In the genomic region with DNA sequence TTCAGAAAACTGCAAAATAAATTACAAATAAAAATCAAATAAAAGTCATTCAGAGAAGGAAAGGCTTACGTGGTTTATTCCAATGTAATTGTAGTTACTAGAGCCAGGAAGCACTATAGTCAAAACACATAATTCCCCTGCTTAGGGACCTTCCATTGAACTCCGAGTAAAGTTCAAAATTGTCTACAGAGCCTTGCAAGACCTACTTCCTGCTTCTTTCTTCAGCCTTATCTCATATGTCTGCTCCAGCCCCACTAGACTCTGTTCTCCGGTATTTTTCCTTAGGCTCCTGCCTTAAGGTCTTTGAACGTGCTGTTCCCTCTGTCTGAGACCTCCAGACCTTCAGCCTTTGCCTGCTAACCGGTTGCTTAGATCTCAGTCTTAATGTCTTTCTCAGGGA, we compare ENCODE assay signal across 25 cellular contexts.
A peak's percentile ranks its signal among the peaks of the same experiment; 100 is the strongest.
DNase-seq lines count a peak whose midpoint lies in the region; ATAC-seq, FAIRE-seq and TF ChIP-seq lines count a peak whose summit lies in the region.
"Had no signal": no experiment of that assay in that cellular context is flagged by ENCODE, and none has a peak within 500 bp of the region (broad histone marks: within the 10 kb centered on the region; RNA-seq: fewer than 3 reads in every experiment).

No MANE protein-coding gene starts in this region.

- 90% methylated on average over 5 of the region's 5 CpGs; no CpG with 5 or more reads in 1 of the 2 experiments for whole genome bisulfite sequencing in H1 (ENCODE audit: extremely low coverage in 1 of 2, insufficient coverage in 1 of 2, insufficient read length in 1 of 2, insufficient replicate concordance in 2 of 2, low coverage in 1 of 2, low lambda C conversion rate in 2 of 2, missing lambda C conversion rate in 1 of 2), 2 experiments
- 35% methylated on average over 5 of the region's 5 CpGs for WGBS in right lobe of liver (ENCODE audit: insufficient coverage, low coverage, low lambda C conversion rate, missing lambda C conversion rate)
- WGBS in small intestine, 3 donors, result 20 to 39% (median 28%) methylated on average over 5 of the region's 5 CpGs
- WGBS in prostate gland, result 28% methylated on average over 5 of the region's 5 CpGs

- peaks cover 0 to 3% (median under 1%) of the 10 kb centered on the region in 4 experiments; a peak in 2 of 7 replicates for H3K4me1 ChIP-seq in H1 (replicated peaks in 1 of 4; ENCODE audit: control insufficient read depth in 3 of 4, insufficient read depth in 4 of 4, low read length in 3 of 4)
- H3K4me1 ChIP-seq in right lobe of liver, result no peaks in the 10 kb centered on the region
- no peaks in the 10 kb centered on the region for H3K4me1 ChIP-seq in small intestine (ENCODE audit: control insufficient read depth in 2 of 2, insufficient read depth in 1 of 2, low read depth in 1 of 2, low read length in 1 of 2)
- H3K4me1 ChIP-seq in prostate gland (replicated peaks), result no peaks in the 10 kb centered on the region
- no peaks in the 10 kb centered on the region for H3K4me1 ChIP-seq in CD8-positive, alpha-beta memory T cell (ENCODE audit: insufficient read depth, low read length)
- H3K4me1 ChIP-seq: SJCRH30 had no signal

- TF ChIP-seq POLR2A in H1 (IDR thresholded peaks at IDR 0.05; ENCODE audit: control extremely low read depth in 1 of 2, low read depth in 2 of 2, low read length in 2 of 2) (no peak), right lobe of liver (IDR thresholded peaks at IDR 0.05) (no peak), prostate gland (IDR thresholded peaks at IDR 0.05) (no peak)

- no peak overlapping the region for H2BK12ac ChIP-seq in H1 (ENCODE audit: low read depth, low read length)

- no peaks in the 10 kb centered on the region for H3K36me3 Mint-ChIP-seq in CD8-positive, alpha-beta memory T cell
- H3K36me3 Mint-ChIP-seq: CD14-positive monocyte had no signal

- peak; percentile 64 for DNase-seq in M059J (ENCODE audit: low read depth)
- DNase-seq in H1 (ENCODE audit: low read depth in 1 of 2, low spot score in 2 of 2), result no peak
- DNase-seq in right lobe of liver, result no peak
- DNase-seq in small intestine, result peak; percentile 53
- DNase-seq in prostate gland (ENCODE audit: low spot score), result no peak
- DNase-seq in CD8-positive, alpha-beta memory T cell, result no peak
- no peak for DNase-seq in NCI-H748 (lab: John Stamatoyannopoulos, UW; ENCODE audit: unreplicated experiment)
- DNase-seq: DMS53, GF-D8, Kasumi-1, MM.1S, NCI-H1048, NCI-H1436 treated with DMSO at 0.1 percent for 48 hours, NCI-H1930, NCI-H2227 treated with DMSO at 0.1 percent for 48 hours, NCI-H510A, NCI-H774, SJCRH30 had no signal

- TF ChIP-seq EP300 in H1 (IDR thresholded peaks at IDR 0.05; ENCODE audit: borderline replicate concordance in 1 of 2, low read depth in 2 of 2, low read length in 2 of 2), result no peak

- peak in 3 of 4 donors; percentile 25 to 79 (median 38) for ATAC-seq in right lobe of liver
- ATAC-seq: A549, GM23338, HCT116 had no signal

- H4K8ac ChIP-seq in H1 (ENCODE audit: extremely low read depth, insufficient read depth, low read length), result no peak overlapping the region

- H3K27me3 ChIP-seq in H1 (replicated peaks in 1 of 4; ENCODE audit: control insufficient read depth in 3 of 4, extremely low read depth in 1 of 4, insufficient read depth in 3 of 4, low read length in 3 of 4) (no peaks in the 10 kb centered on the region), right lobe of liver (no peaks in the 10 kb centered on the region), small intestine (ENCODE audit: control insufficient read depth in 2 of 2, insufficient read depth in 2 of 2, low read length in 2 of 2) (no peaks in the 10 kb centered on the region), prostate gland (replicated peaks; ENCODE audit: insufficient read depth) (no peaks in the 10 kb centered on the region)
- no peaks in the 10 kb centered on the region for H3K27me3 ChIP-seq in CD8-positive, alpha-beta memory T cell (ENCODE audit: insufficient read depth, low read length, poor library complexity, severe bottlenecking)
- H3K27me3 ChIP-seq: SJCRH30 had no signal

- H3K4me3 ChIP-seq in H1 (ENCODE audit: extremely low read depth in 1 of 4, insufficient read depth in 2 of 4, low read depth in 3 of 4, low read length in 4 of 4) (no peak overlapping the region), right lobe of liver (no peak overlapping the region), small intestine (ENCODE audit: low read depth in 1 of 2, low read length in 2 of 2) (no peak overlapping the region), prostate gland (no peak overlapping the region)
- no peak overlapping the region for H3K4me3 ChIP-seq in CD8-positive, alpha-beta memory T cell (ENCODE audit: low read length)
- H3K4me3 ChIP-seq: A549, GM23338, SJCRH30 had no signal

- no peak overlapping the region for H3K4me2 ChIP-seq in H1 (ENCODE audit: insufficient read depth in 1 of 2, low read depth in 2 of 2, low read length in 2 of 2)
- H3K4me2 ChIP-seq: A549, GM23338 had no signal

- H3K14ac ChIP-seq in H1 (ENCODE audit: insufficient read length), result no peak overlapping the region

- TF ChIP-seq RAD21 in H1 (IDR thresholded peaks at IDR 0.05 in 1 of 2, conservative IDR thresholded peaks at IDR 0.05 in 1 of 2; ENCODE audit: low read depth in 2 of 2, low read length in 2 of 2), result no peak

- H3K27ac ChIP-seq in H1 (ENCODE audit: low read depth, low read length) (no peak overlapping the region), right lobe of liver (no peak overlapping the region), small intestine (ENCODE audit: low read depth in 1 of 2, low read length in 1 of 2) (no peak overlapping the region), prostate gland (no peak overlapping the region)
- H3K27ac ChIP-seq in CD8-positive, alpha-beta memory T cell (ENCODE audit: low read depth, low read length), result no peak overlapping the region
- H3K27ac ChIP-seq: A549, SJCRH30 had no signal

- H3K79me1 ChIP-seq in H1 (ENCODE audit: low read depth, low read length), result no peaks in the 10 kb centered on the region

- no peaks in the 10 kb centered on the region for H3K36me3 ChIP-seq in H1 (ENCODE audit: control insufficient read depth in 2 of 4, insufficient read depth in 4 of 4, low read length in 3 of 4)
- no peaks in the 10 kb centered on the region for H3K36me3 ChIP-seq in right lobe of liver
- H3K36me3 ChIP-seq in small intestine (ENCODE audit: control insufficient read depth in 2 of 2, insufficient read depth in 2 of 2, low read length in 2 of 2), result no peaks in the 10 kb centered on the region
- no peaks in the 10 kb centered on the region for H3K36me3 ChIP-seq in prostate gland
- H3K36me3 ChIP-seq in CD8-positive, alpha-beta memory T cell (ENCODE audit: insufficient read depth, low read length), result no peaks in the 10 kb centered on the region
- H3K36me3 ChIP-seq: SJCRH30 had no signal

- no peaks in the 10 kb centered on the region for H4K20me1 ChIP-seq in H1 (replicated peaks in 1 of 2; ENCODE audit: control insufficient read depth in 1 of 2, insufficient read depth in 2 of 2, low read length in 2 of 2)

- no peak overlapping the region for H3K4me3 Mint-ChIP-seq in CD8-positive, alpha-beta memory T cell
- H3K4me3 Mint-ChIP-seq: B cell, CD14-positive monocyte, GM23338 had no signal

- POLR2A ChIA-PET in H1 (lab: Charles Lee; ENCODE audit: partially characterized antibody), result no interaction called here
- POLR2A ChIA-PET in CD8-positive, alpha-beta memory T cell (lab: Charles Lee), result no interaction called here

- H4K5ac ChIP-seq in H1 (ENCODE audit: insufficient read length, low read depth, low read length), result no peak overlapping the region

- H3K18ac ChIP-seq in H1 (ENCODE audit: extremely low read depth, low read length), result no peak overlapping the region

- H2AK5ac ChIP-seq in H1 (ENCODE audit: low read depth, low read length), result no peak overlapping the region

- H2BK15ac ChIP-seq in H1 (ENCODE audit: low read length), result no peak overlapping the region

- FAIRE-seq in H1 (lab: Jason Lieb, UNC), result no peak
- no peak for FAIRE-seq in small intestine (lab: Jason Lieb, UNC)
- FAIRE-seq: A549, D721Med, RCC 7860 had no signal

- H4K91ac ChIP-seq in H1 (replicated peaks; ENCODE audit: insufficient read length, low read length), result no peak overlapping the region

- H3K23ac ChIP-seq in H1 (ENCODE audit: insufficient read length), result no peak overlapping the region

- H3K9me3 ChIP-seq in H1 (ENCODE audit: insufficient read depth in 2 of 2, low read depth in 1 of 2, low read length in 1 of 2) (no peaks in the 10 kb centered on the region), right lobe of liver (no peaks in the 10 kb centered on the region), small intestine (ENCODE audit: control insufficient read depth, low read depth) (no peaks in the 10 kb centered on the region), prostate gland (no peaks in the 10 kb centered on the region)
- no peaks in the 10 kb centered on the region for H3K9me3 ChIP-seq in CD8-positive, alpha-beta memory T cell (ENCODE audit: low read length)
- H3K9me3 ChIP-seq: A549, SJCRH30 had no signal

- no peak overlapping the region for H2BK5ac ChIP-seq in H1 (ENCODE audit: low read depth, low read length)

- intact Hi-C loops in right lobe of liver (cut with DNase I) (no loop called here), prostate gland (cut with DNase I) (no loop called here)

- H3K9me3 Mint-ChIP-seq in CD8-positive, alpha-beta memory T cell, result no peaks in the 10 kb centered on the region
- H3K9me3 Mint-ChIP-seq: GM23338 had no signal

- peaks cover 5 to 7% of the 10 kb centered on the region in 2 donors for H3K27me3 Mint-ChIP-seq in CD8-positive, alpha-beta memory T cell

- no peak overlapping the region for H2BK120ac ChIP-seq in H1 (replicated peaks; ENCODE audit: low read depth, low read length)

- H3K9ac ChIP-seq in H1 (replicated peaks in 1 of 4; ENCODE audit: extremely low read depth in 1 of 4, low read depth in 3 of 4, low read length in 3 of 4), result no peak overlapping the region

- H3K23me2 ChIP-seq in H1 (ENCODE audit: low read depth, low read length), result no peaks in the 10 kb centered on the region

- 0 out of 2 replicates have a peak overlapping the region, but pooled peaks have one; percentile 11 for H2AFZ ChIP-seq in H1 (ENCODE audit: low read length)
- H2AFZ ChIP-seq: GM23338 had no signal

- H3K4ac ChIP-seq in H1 (replicated peaks; ENCODE audit: insufficient read length, low read depth, low read length), result no peak overlapping the region

- H3K4me1 Mint-ChIP-seq in CD8-positive, alpha-beta memory T cell, result no peaks in the 10 kb centered on the region
- H3K4me1 Mint-ChIP-seq: B cell, CD14-positive monocyte had no signal

- H3K79me2 ChIP-seq in H1 (ENCODE audit: control insufficient read depth in 1 of 2, insufficient read depth in 2 of 2, low read length in 2 of 2), result no peaks in the 10 kb centered on the region

- TF ChIP-seq CTCF in H1 (IDR thresholded peaks at IDR 0.05; ENCODE audit: control extremely low read depth in 1 of 3, insufficient read depth in 1 of 3, low read depth in 1 of 3, low read length in 3 of 3) (no peak), right lobe of liver (IDR thresholded peaks at IDR 0.05) (no peak), prostate gland (IDR thresholded peaks at IDR 0.05) (no peak)

- H3K27ac Mint-ChIP-seq in CD8-positive, alpha-beta memory T cell, result no peak overlapping the region
- H3K27ac Mint-ChIP-seq: B cell, CD14-positive monocyte, GM23338 had no signal

- H2BK20ac ChIP-seq in H1 (ENCODE audit: low read length), result no peak overlapping the region

- CTCF ChIA-PET in H1 (lab: Charles Lee; ENCODE audit: partially characterized antibody), result no interaction called here
- CTCF ChIA-PET in CD8-positive, alpha-beta memory T cell (lab: Charles Lee), result no interaction called here

- H3K56ac ChIP-seq in H1 (replicated peaks; ENCODE audit: insufficient read length, low read depth, low read length), result no peak overlapping the region

Comparison
In these comparisons a context has a peak if more than half of its experiments do, and no peak if none do; other contexts are left out.
1. DNase-seq: peak in M059J (single experiment) and small intestine (single experiment); none in H1 (0 of 2), right lobe of liver (0 of 3), prostate gland (single experiment), CD8-positive, alpha-beta memory T cell (0 of 5) and NCI-H748 (single experiment).